ENCODE assay signal across 31 cellular contexts in the genomic region with DNA sequence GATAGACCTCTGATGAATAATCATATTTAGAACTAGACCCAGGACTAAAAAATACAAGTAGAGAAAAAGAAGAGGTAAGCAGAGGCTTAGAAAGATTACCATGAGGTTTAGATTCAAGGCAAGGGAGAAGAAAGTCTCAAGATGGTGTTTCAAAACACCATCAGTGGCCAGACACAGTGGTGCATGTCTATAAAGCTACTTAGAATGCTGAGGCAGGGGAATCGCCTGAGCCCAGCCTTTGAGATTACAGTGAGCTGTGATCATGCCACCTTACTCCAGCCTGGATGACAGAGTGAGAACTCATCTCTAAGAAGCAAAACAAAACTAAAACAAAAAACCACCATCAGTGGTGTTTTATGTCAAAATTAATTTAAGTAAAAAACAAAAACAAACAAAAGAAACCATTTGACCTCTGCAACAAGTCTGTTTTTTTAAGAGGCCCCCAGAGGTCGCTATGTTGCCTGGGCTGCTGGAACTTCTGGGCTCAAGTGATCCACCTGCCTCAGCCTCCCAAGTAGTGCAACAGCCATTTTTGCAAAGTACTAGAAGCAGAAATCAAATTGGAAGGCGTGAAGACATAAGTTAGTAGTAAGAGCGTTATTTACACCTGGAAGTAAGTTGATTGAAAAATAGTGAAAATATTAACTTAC.
A peak's percentile ranks its signal among the peaks of the same experiment; 100 is the strongest.
DNase-seq lines count a peak whose midpoint lies in the region; ATAC-seq, FAIRE-seq and TF ChIP-seq lines count a peak whose summit lies in the region.
"Had no signal": no experiment of that assay in that cellular context is flagged by ENCODE, and none has a peak within 500 bp of the region (broad histone marks: within the 10 kb centered on the region; RNA-seq: fewer than 3 reads in every experiment).

No MANE protein-coding gene starts in this region.

- no peak for ATAC-seq in GM21737 (IDR thresholded peaks at IDR 0.05; ENCODE audit: unreplicated experiment)
- ATAC-seq: activated CD8-positive, alpha-beta T cell treated with anti-CD3 and anti-CD28 coated beads, Interleukin-2, amount 10 ng/mL, durations not matched to agents 7 days and 5 days; body of pancreas; esophagus mucosa; heart left ventricle; lower lobe of right lung; natural killer cell; psoas muscle had no signal

- FAIRE-seq in GM19239 (lab: Jason Lieb, UNC) = no peak

- H3K27ac ChIP-seq in WERI-Rb-1 = no peak overlapping the region
- H3K27ac ChIP-seq: BLaER1 treated with 17β-estradiol and CSF1 and Interleukin-3, amounts not matched to agents 10 nM and 100 nM; body of pancreas; GM23248; heart left ventricle; KMS-11; lower lobe of right lung; psoas muscle; sigmoid colon; transverse colon had no signal

- H3K27me3 ChIP-seq in WERI-Rb-1 (ENCODE audit: insufficient read depth, low read depth, severe bottlenecking) = no peaks in the 10 kb centered on the region
- H3K27me3 ChIP-seq: BLaER1 treated with 17β-estradiol and CSF1 and Interleukin-3, amounts not matched to agents 10 nM and 100 nM; body of pancreas; heart left ventricle; sigmoid colon; transverse colon had no signal

- peak; percentile 15 for DNase-seq in ELR (ENCODE audit: low read depth)
- peak; percentile 10 for DNase-seq in NAMALWA (ENCODE audit: low spot score)
- peak; percentile 23 for DNase-seq in WERI-Rb-1
- peak; percentile 51 for DNase-seq in islet precursor cell
- DNase-seq in GM19239 (ENCODE audit: insufficient read length, low spot score) = no peak
- DNase-seq in activated effector memory CD4-positive, alpha-beta T cell treated with anti-CD3 and anti-CD28 coated beads, Interleukin-2, amount 50 U/mL, for 16 hours = no peak
- DNase-seq: activated CD4-positive, alpha-beta T cell treated with anti-CD3 and anti-CD28 coated beads for 4 hours; activated CD8-positive, alpha-beta T cell treated with anti-CD3 and anti-CD28 coated beads, Interleukin-2, amount 10 ng/mL, durations not matched to agents 7 days and 5 days; activated naive CD4-positive, alpha-beta T cell treated with anti-CD3 and anti-CD28 coated beads, Interleukin-2, amount 10 ng/mL, durations not matched to agents 7 days and 5 days; body of pancreas; COR-L47; dermis blood vessel endothelial cell; GDM1; GM23248; heart left ventricle; lower lobe of right lung; natural killer cell; NCI-H1436; NCI-H2081; NCI-H345; NCI-H69; psoas muscle; RPMI8226; sigmoid colon; stimulated activated CD4-positive, alpha-beta T cell treated with anti-CD3 and anti-CD28 coated beads, Interleukin-4, amount 100 ng/mL, for 1 hour; T-helper 2 cell; transverse colon had no signal

- no peaks in the 10 kb centered on the region for H3K36me3 ChIP-seq in WERI-Rb-1
- H3K36me3 ChIP-seq: BLaER1 treated with 17β-estradiol and CSF1 and Interleukin-3, amounts not matched to agents 10 nM and 100 nM; heart left ventricle; lower lobe of right lung; sigmoid colon; transverse colon had no signal

- no peaks in the 10 kb centered on the region for H3K9me3 ChIP-seq in WERI-Rb-1 (ENCODE audit: severe bottlenecking)
- H3K9me3 ChIP-seq: BLaER1 treated with 17β-estradiol and CSF1 and Interleukin-3, amounts not matched to agents 10 nM and 100 nM; body of pancreas; heart left ventricle; lower lobe of right lung; psoas muscle; sigmoid colon; transverse colon had no signal

- TF ChIP-seq CTCF in WERI-Rb-1 (IDR thresholded peaks at IDR 0.05; ENCODE audit: low read depth, low read length) = no peak

- H3K4me3 ChIP-seq in WERI-Rb-1 (ENCODE audit: low read depth, low read length) = no peak overlapping the region
- H3K4me3 ChIP-seq: BLaER1 treated with 17β-estradiol and CSF1 and Interleukin-3, amounts not matched to agents 10 nM and 100 nM; body of pancreas; GM23248; heart left ventricle; lower lobe of right lung; psoas muscle; sigmoid colon; transverse colon had no signal

Comparison
In these comparisons a context has a peak if more than half of its experiments do, and no peak if none do; other contexts are left out.
1. DNase-seq: peak in ELR (single experiment), NAMALWA (single experiment), WERI-Rb-1 (single experiment) and islet precursor cell (single experiment); none in GM19239 (single experiment) and activated effector memory CD4-positive, alpha-beta T cell treated with anti-CD3 and anti-CD28 coated beads, Interleukin-2, amount 50 U/mL, for 16 hours (single experiment).